21 cellular contexts compared by ENCODE assay signal in genomic region chr9:118091221-118091620, GRCh38.
"Had no signal": no experiment of that assay in that cellular context is flagged by ENCODE, and none has a peak within 500 bp of the region (broad histone marks: within the 10 kb centered on the region; RNA-seq: fewer than 3 reads in every experiment).

No MANE protein-coding gene starts in this region.

- DNase-seq: activated CD4-positive, alpha-beta T cell treated with anti-CD3 and anti-CD28 coated beads for 48 hours; activated CD4-positive, alpha-beta T cell treated with anti-CD3 and anti-CD28 coated beads, Interleukin-2, amount 50 U/mL, for 4 hours; activated CD4-positive, CD25-positive, alpha-beta regulatory T cell treated with anti-CD3 and anti-CD28 coated beads, Interleukin-2, amount 50 U/mL, for 72 hours; activated CD8-positive, alpha-beta memory T cell treated with anti-CD3 and anti-CD28 coated beads, Interleukin-2, amount 50 U/mL, for 48 hours; activated CD8-positive, alpha-beta T cell treated with anti-CD3 and anti-CD28 coated beads, Interleukin-2, amount 10 ng/mL, durations not matched to agents 7 days and 5 days; activated naive CD4-positive, alpha-beta T cell treated with anti-CD3 and anti-CD28 coated beads, Interleukin-2, amount 50 U/mL, for 16 hours; activated naive CD8-positive, alpha-beta T cell treated with anti-CD3 and anti-CD28 coated beads, Interleukin-2, amount 10 ng/mL, durations not matched to agents 7 days and 5 days; activated T-cell treated with anti-CD3 and anti-CD28 coated beads, Interleukin-2, amount 50 U/mL, for 1 hour; adrenal gland; aorta; body of pancreas; NCI-H1105 treated with DMSO at 0.1 percent for 48 hours; NCI-H1436 treated with DMSO at 0.1 percent for 48 hours; NCI-H187; NCI-H2081; NCI-H446; NCI-H524; PC-3; SHP77 treated with DMSO at 0.1 percent for 48 hours had no signal

- ATAC-seq: activated CD8-positive, alpha-beta T cell treated with anti-CD3 and anti-CD28 coated beads, Interleukin-2, amount 10 ng/mL, durations not matched to agents 7 days and 5 days; body of pancreas; PC-3; WTC11 had no signal

- H3K9me3 Mint-ChIP-seq: T-helper 1 cell treated with Interleukin-12 subunit alpha and Interleukin-12 subunit beta and Interleukin-4 antibody, amounts not matched to agents 30 μg/mL and 1 μg/mL, for 36 hours; WTC11 had no signal

- H3K27ac Mint-ChIP-seq: activated CD8-positive, alpha-beta T cell treated with anti-CD3 and anti-CD28 coated beads, Interleukin-2, amount 10 ng/mL, durations not matched to agents 7 days and 5 days; activated naive CD8-positive, alpha-beta T cell treated with anti-CD3 and anti-CD28 coated beads, Interleukin-2, amount 10 ng/mL, durations not matched to agents 7 days and 5 days; T-helper 1 cell treated with Interleukin-12 subunit alpha and Interleukin-12 subunit beta and Interleukin-4 antibody, amounts not matched to agents 30 μg/mL and 1 μg/mL, for 36 hours; WTC11 had no signal

- H3K36me3 Mint-ChIP-seq: activated naive CD8-positive, alpha-beta T cell treated with anti-CD3 and anti-CD28 coated beads, Interleukin-2, amount 10 ng/mL, durations not matched to agents 7 days and 5 days; WTC11 had no signal

- H3K4me1 Mint-ChIP-seq: activated naive CD8-positive, alpha-beta T cell treated with anti-CD3 and anti-CD28 coated beads, Interleukin-2, amount 10 ng/mL, durations not matched to agents 7 days and 5 days had no signal

- H3K27ac ChIP-seq: adrenal gland, body of pancreas had no signal

- H3K4me3 Mint-ChIP-seq: activated CD8-positive, alpha-beta T cell treated with anti-CD3 and anti-CD28 coated beads, Interleukin-2, amount 10 ng/mL, durations not matched to agents 7 days and 5 days; activated naive CD8-positive, alpha-beta T cell treated with anti-CD3 and anti-CD28 coated beads, Interleukin-2, amount 10 ng/mL, durations not matched to agents 7 days and 5 days; T-helper 1 cell treated with Interleukin-12 subunit alpha and Interleukin-12 subunit beta and Interleukin-4 antibody, amounts not matched to agents 30 μg/mL and 1 μg/mL, for 36 hours; WTC11 had no signal
